8 cellular contexts compared by ENCODE assay signal in the genomic region with DNA sequence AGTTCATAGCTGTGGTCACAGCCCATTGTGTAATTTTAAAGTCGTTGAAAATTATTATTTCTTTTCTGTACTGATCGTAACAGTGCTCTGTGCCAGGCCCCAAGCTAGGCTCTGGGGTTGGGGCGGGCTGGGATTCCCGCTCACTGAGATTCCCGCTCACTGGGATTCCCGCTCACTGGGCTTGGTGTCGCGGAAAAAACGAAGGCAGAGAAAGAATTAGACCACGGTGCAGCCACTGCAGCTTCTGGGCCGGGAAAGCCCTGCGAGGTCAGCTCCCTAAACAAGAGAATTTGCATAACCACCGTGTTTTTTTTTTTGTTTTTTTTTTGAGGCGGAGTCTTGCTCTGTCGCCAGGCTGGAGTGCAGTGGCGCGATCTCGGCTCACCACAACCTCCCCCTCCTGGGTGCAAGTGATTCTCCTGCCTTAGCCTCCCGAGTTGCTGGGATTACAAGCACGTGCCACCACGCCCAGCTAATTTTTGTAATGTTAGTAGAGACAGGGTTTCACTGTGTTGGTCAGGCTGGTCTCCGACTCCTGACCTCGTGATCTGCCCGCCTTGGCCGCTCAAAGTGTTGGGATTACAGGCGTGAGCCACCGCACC. TPM values are rescaled to one million over a fixed set of nuclear protein-coding genes. Genes with fewer than 3 reads are reported as not detected.
DNase-seq lines count a peak whose midpoint lies in the region; ATAC-seq, FAIRE-seq and TF ChIP-seq lines count a peak whose summit lies in the region.

No MANE protein-coding gene starts in this region.

- H3K36me3 Mint-ChIP-seq in CD14-positive monocyte = peaks cover 18 to 24% of the 10 kb centered on the region in 2 donors

- H3K4me3 ChIP-seq in fibroblast of pulmonary artery (replicated peaks; ENCODE audit: low read depth, low read length) = no peak overlapping the region

- H3K27me3 Mint-ChIP-seq in CD14-positive monocyte (ENCODE audit: low read depth in 3 of 3) = peaks cover 0 to 4% (median 2%) of the 10 kb centered on the region in 3 donors

- no peak for DNase-seq in CD14-positive monocyte (ENCODE audit: low spot score)
- peak; percentile 25 for DNase-seq in fibroblast of pulmonary artery (ENCODE audit: low read depth)
- DNase-seq in NCI-H128 (lab: John Stamatoyannopoulos, UW; ENCODE audit: unreplicated experiment) = no peak
- no peak for DNase-seq in stimulated activated CD4-positive, alpha-beta T cell treated with anti-CD3 and anti-CD28 coated beads, Interleukin-4, amount 100 ng/mL, for 1 hour
- no peak for DNase-seq in H54 (ENCODE audit: insufficient read length, low spot score)
- DNase-seq in activated CD8-positive, alpha-beta memory T cell treated with anti-CD3 and anti-CD28 coated beads for 24 hours = no peak

- H3K4me3 Mint-ChIP-seq in CD14-positive monocyte = peak overlapping the region; percentile 70 to 83

- TF ChIP-seq CTCF in CD14-positive monocyte (IDR thresholded peaks at IDR 0.05) = no peak
- no peak for TF ChIP-seq CTCF in fibroblast of pulmonary artery (IDR thresholded peaks at IDR 0.05; ENCODE audit: low read length, missing control alignments)

- peak overlapping the region; percentile 86 to 96 (median 93) for H3K27ac Mint-ChIP-seq in CD14-positive monocyte

- peaks cover 0 to 4% (median 0%) of the 10 kb centered on the region in 7 donors for H3K9me3 Mint-ChIP-seq in CD14-positive monocyte

- peaks cover 74% of the 10 kb centered on the region for H3K4me1 Mint-ChIP-seq in CD14-positive monocyte

- no peak for TF ChIP-seq POLR2A in H54 (IDR thresholded peaks at IDR 0.05; ENCODE audit: low read depth, low read length)

- intact Hi-C loops in CD14-positive monocyte (cut with micrococcal nuclease) = loop anchor here in 1 of 2 donors (5.0 kb wide), 1 partner anchor 34 kb away; no protein-coding TSS in a partner anchor

- FAIRE-seq in H54 (lab: Jason Lieb, UNC) = no peak

- ATAC-seq in GM19035 (IDR thresholded peaks at IDR 0.05; ENCODE audit: unreplicated experiment) = peak; percentile 85
- ATAC-seq in HG03571 (IDR thresholded peaks at IDR 0.05; ENCODE audit: unreplicated experiment) = peak; percentile 60

RNA-seq across cellular contexts. Expression of a gene that starts 31.2 kb away (rescaled TPM):
- under 1 TPM; 0.33 to 0.76 TPM for polyA plus RNA-seq in CD14-positive monocyte
